Comparison of ENCODE assay signal across 29 cellular contexts in the genomic region with DNA sequence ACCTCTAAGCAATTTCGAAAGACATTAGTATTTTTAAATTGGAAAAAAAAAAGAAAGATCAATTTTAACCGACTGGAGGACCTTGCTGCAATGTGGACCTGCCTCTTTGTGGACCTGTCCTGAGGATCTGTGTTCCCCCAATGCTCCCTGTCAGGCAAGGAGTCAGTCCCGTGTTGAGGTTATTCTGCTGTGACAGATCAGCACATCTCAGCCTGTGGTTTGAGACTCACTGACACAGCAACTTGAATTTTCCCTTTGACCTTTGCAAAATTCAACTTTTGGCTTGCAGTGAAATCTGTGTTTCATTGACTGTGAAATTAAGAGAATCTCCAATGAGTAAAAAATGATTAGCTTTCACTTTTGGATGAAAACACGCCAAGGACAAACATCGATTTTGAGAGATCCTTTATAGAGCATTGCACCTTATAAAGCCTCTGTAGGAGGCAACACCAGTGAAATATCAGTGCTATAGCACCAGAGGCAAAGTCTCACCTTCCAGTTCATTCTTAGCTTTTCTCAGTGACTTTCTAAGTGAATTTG.
"Had no signal": no experiment of that assay in that cellular context is flagged by ENCODE, and none has a peak within 500 bp of the region (broad histone marks: within the 10 kb centered on the region; RNA-seq: fewer than 3 reads in every experiment).

No MANE protein-coding gene starts in this region.

- ATAC-seq: activated CD4-positive, CD25-positive, alpha-beta regulatory T cell treated with anti-CD3 and anti-CD28 coated beads, Interleukin-2, amount 50 U/mL, for 24 hours; activated CD8-positive, alpha-beta T cell treated with anti-CD3 and anti-CD28 coated beads for 36 hours; activated T-cell treated with anti-CD3 and anti-CD28 coated beads, Interleukin-2, amount 50 U/mL, for 4 hours; activated T-helper 17 cell treated with anti-CD3 and anti-CD28 coated beads, Interleukin-2, amount 50 U/mL, for 72 hours; effector memory CD8-positive, alpha-beta T cell; foreskin keratinocyte; gastrocnemius medialis; heart right ventricle had no signal

- H2AFZ ChIP-seq: hepatocyte had no signal

- H3K4me2 ChIP-seq: hepatocyte had no signal

- H3K36me3 ChIP-seq: brain microvascular endothelial cell, esophagus muscularis mucosa, gastrocnemius medialis, heart right ventricle, WERI-Rb-1 had no signal

- H3K9me3 ChIP-seq: esophagus muscularis mucosa, gastrocnemius medialis, heart right ventricle had no signal

- H3K4me1 ChIP-seq: esophagus muscularis mucosa, foreskin keratinocyte, gastrocnemius medialis had no signal

- H3K27ac ChIP-seq: brain microvascular endothelial cell, coronary artery, esophagus muscularis mucosa, foreskin keratinocyte, gastrocnemius medialis, heart right ventricle, hepatocyte, WERI-Rb-1 had no signal

- H3K27me3 ChIP-seq: brain microvascular endothelial cell, esophagus muscularis mucosa, gastrocnemius medialis, hepatocyte had no signal

- FAIRE-seq: astrocyte, bronchial epithelial cell had no signal

- DNase-seq: activated B cell treated with CpG ODN at 0.5 μM for 24 hours; activated CD4-positive, alpha-beta T cell treated with anti-CD3 and anti-CD28 coated beads for 48 hours; activated CD4-positive, alpha-beta T cell treated with anti-CD3 and anti-CD28 coated beads, Interleukin-2, amount 50 U/mL, for 1 hour; activated CD4-positive, alpha-beta T cell treated with anti-CD3 and anti-CD28 coated beads, Interleukin-2, amount 50 U/mL, for 48 hours; activated CD8-positive, alpha-beta memory T cell treated with anti-CD3 and anti-CD28 coated beads for 24 hours; activated CD8-positive, alpha-beta T cell treated with anti-CD3 and anti-CD28 coated beads for 36 hours; activated effector memory CD4-positive, alpha-beta T cell treated with Interleukin-2 at 50 U/mL for 16 hours; activated gamma-delta T cell treated with Interleukin-2 at 50 U/mL for 16 hours; activated naive CD4-positive, alpha-beta T cell treated with anti-CD3 and anti-CD28 coated beads, Interleukin-2, amount 50 U/mL, for 16 hours; activated naive CD4-positive, alpha-beta T cell treated with Interleukin-2 at 50 U/mL for 16 hours; activated T-cell treated with anti-CD3 and anti-CD28 coated beads, Interleukin-2, amount 50 U/mL, for 4 hours; amniotic stem cell; anterior cingulate cortex; brain microvascular endothelial cell; effector CD4-positive, alpha-beta T cell; effector memory CD8-positive, alpha-beta T cell; erythroblast; foreskin keratinocyte; gastrocnemius medialis; heart right ventricle; T1000; WERI-Rb-1 had no signal

- H3K79me2 ChIP-seq: hepatocyte had no signal

- H3K4me3 ChIP-seq: coronary artery, esophagus muscularis mucosa, gastrocnemius medialis, heart right ventricle, hepatocyte had no signal
